ENCODE assay signal across 9 cellular contexts in the genomic region with DNA sequence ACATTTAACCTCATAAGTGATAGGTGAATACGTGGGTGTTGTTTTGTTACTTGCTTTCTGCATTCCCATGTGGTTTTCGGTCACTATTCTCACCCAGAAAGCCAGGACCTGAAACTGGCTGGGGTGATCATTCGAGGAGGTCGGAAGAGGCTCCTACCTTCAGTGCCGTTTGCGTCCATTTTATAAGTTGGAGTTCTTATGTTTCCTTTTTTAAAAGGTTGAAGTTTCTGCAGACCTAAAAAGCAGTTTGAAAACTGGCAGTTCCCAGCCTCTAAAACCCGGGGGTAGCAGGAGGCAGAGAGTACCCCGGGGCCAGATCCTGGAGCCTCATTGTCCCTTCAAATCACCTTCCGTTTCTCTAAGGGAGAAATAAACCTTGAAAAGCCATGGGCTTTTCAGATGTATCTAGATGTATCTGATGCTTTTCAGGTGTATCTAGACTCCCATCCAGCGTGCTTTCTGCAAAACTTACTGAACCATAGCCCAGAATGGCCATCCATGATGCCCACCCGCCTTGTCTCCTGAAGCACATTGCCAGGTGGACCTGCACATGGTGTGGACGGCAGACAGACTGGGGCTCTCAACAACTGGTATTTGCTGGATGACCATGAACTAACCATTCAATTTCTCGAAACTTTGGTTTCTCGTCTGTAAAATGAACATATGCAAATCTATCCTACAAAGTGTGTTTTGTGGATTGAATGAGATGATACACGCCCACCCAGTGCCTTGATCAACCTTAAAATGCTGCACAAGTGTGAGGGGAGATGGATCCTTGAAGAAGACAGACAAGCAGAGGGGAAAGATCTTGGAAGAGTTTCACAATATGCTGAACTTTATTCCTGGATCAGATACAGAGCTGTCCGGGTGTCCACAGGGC. TPM values are rescaled to one million over a fixed set of nuclear protein-coding genes. Genes with fewer than 3 reads are reported as not detected.
A peak's percentile ranks its signal among the peaks of the same experiment; 100 is the strongest.
DNase-seq lines count a peak whose midpoint lies in the region; ATAC-seq and TF ChIP-seq lines count a peak whose summit lies in the region.
"Had no signal": no experiment of that assay in that cellular context is flagged by ENCODE, and none has a peak within 500 bp of the region (broad histone marks: within the 10 kb centered on the region; RNA-seq: fewer than 3 reads in every experiment).

No MANE protein-coding gene starts in this region.

- 60 to 67% methylated on average over 16 of the region's 16 CpGs for WGBS in sigmoid colon, 2 donors

- H3K27ac ChIP-seq in sigmoid colon = peak overlapping the region; percentile 79 to 90 (median 87)

- TF ChIP-seq EP300 in sigmoid colon (IDR thresholded peaks at IDR 0.05) = no peak

- H3K36me3 ChIP-seq in sigmoid colon = no peaks in the 10 kb centered on the region

- H3K27ac Mint-ChIP-seq in endothelial cell (ENCODE audit: unreplicated experiment) = no peak overlapping the region
- H3K27ac Mint-ChIP-seq in mesothelial cell of epicardium = no peak overlapping the region

- H3K9me3 ChIP-seq in sigmoid colon = no peaks in the 10 kb centered on the region

- no peaks in the 10 kb centered on the region for H3K27me3 ChIP-seq in sigmoid colon

- peak; percentile 63 for DNase-seq in GM12865 (ENCODE audit: low read depth)
- DNase-seq in RPMI8226 = peak; percentile 40
- DNase-seq in endothelial cell (ENCODE audit: low spot score) = no peak
- peak; percentile 40 for DNase-seq in sigmoid colon
- DNase-seq in mesothelial cell of epicardium (ENCODE audit: low spot score in 2 of 2, unreplicated experiment in 2 of 2) = no peak
- DNase-seq in AML-193 (lab: John Stamatoyannopoulos, UW) = no peak
- no peak for DNase-seq in NOMO-1 treated with DMSO at 0.1 percent for 48 hours (lab: John Stamatoyannopoulos, UW; ENCODE audit: unreplicated experiment)

- H3K4me1 ChIP-seq in sigmoid colon = peaks cover 0 to 51% (median 36%) of the 10 kb centered on the region in 4 donors

- H3K4me1 Mint-ChIP-seq in endothelial cell (ENCODE audit: unreplicated experiment) = peaks cover 8% of the 10 kb centered on the region
- peaks cover 8% of the 10 kb centered on the region for H3K4me1 Mint-ChIP-seq in mesothelial cell of epicardium

- H3K27me3 Mint-ChIP-seq in endothelial cell (ENCODE audit: unreplicated experiment) (peaks cover 12% of the 10 kb centered on the region), mesothelial cell of epicardium (ENCODE audit: low read depth) (peaks cover 81% of the 10 kb centered on the region)

- H3K4me3 ChIP-seq in GM12865 (ENCODE audit: low read depth, low read length) (peak overlapping the region; percentile 96), sigmoid colon (peak overlapping the region in 3 of 4 donors; percentile 69 to 88 (median 72))

- H3K4me3 Mint-ChIP-seq in endothelial cell (ENCODE audit: unreplicated experiment) = peak overlapping the region; percentile 89
- no peak overlapping the region for H3K4me3 Mint-ChIP-seq in mesothelial cell of epicardium

- intact Hi-C loops in sigmoid colon (cut with DNase I) = no loop called here

- H3K9me3 Mint-ChIP-seq in endothelial cell (ENCODE audit: unreplicated experiment) (no peaks in the 10 kb centered on the region), mesothelial cell of epicardium (no peaks in the 10 kb centered on the region)

- H3K36me3 Mint-ChIP-seq in endothelial cell (ENCODE audit: low read depth, unreplicated experiment) = no peaks in the 10 kb centered on the region
- no peaks in the 10 kb centered on the region for H3K36me3 Mint-ChIP-seq in mesothelial cell of epicardium

- TF ChIP-seq CTCF in GM12865 (IDR thresholded peaks at IDR 0.05; ENCODE audit: insufficient read depth, low read depth, low read length, missing control alignments) = no peak
- no peak for TF ChIP-seq CTCF in endothelial cell (IDR thresholded peaks at IDR 0.05; ENCODE audit: unreplicated experiment)
- no peak for TF ChIP-seq CTCF in sigmoid colon (IDR thresholded peaks at IDR 0.05)
- no peak for TF ChIP-seq CTCF in mesothelial cell of epicardium (IDR thresholded peaks at IDR 0.05; ENCODE audit: unreplicated experiment)

- no peak for TF ChIP-seq POLR2A in sigmoid colon (IDR thresholded peaks at IDR 0.05)

- ATAC-seq in GM21526 (IDR thresholded peaks at IDR 0.05; ENCODE audit: low FRiP score, unreplicated experiment) = no peak

RNA-seq across cellular contexts. Expression of a gene that starts 1.3 kb away (rescaled TPM):
- total RNA-seq in endothelial cell (ENCODE audit: unreplicated experiment) (2.4 TPM), sigmoid colon (10 to 100 TPM in 3 of 4 donors, 1 to 10 TPM in 1; 9.5 to 37.7 (median 16.0) TPM), mesothelial cell of epicardium (1.7 to 3.7 TPM (median 1.8 TPM) in 3 replicates)
- 100 to 1,000 TPM in 1 of 3 donors, 10 to 100 TPM in 2; 13.8 to 119 (median 24.0) TPM for polyA plus RNA-seq in sigmoid colon

RNA-seq across cellular contexts. Expression of a gene that starts 28.9 kb away (rescaled TPM):
- 7.8 TPM for total RNA-seq in endothelial cell (ENCODE audit: unreplicated experiment)
- under 1 TPM in 2 of 4 donors, not detected in 2; 0.36 to 0.55 TPM for total RNA-seq in sigmoid colon
- 1 to 10 TPM in 2 of 3 donors, not detected in 1; 1.2 to 2.1 TPM for polyA plus RNA-seq in sigmoid colon
- 0.13 TPM in 1 of 3 replicates, not detected in the others for total RNA-seq in mesothelial cell of epicardium
- total RNA-seq: bronchial epithelial cell had no signal

RNA-seq across cellular contexts. Expression of a gene that starts 58.7 kb away (rescaled TPM):
- total RNA-seq in endothelial cell (ENCODE audit: unreplicated experiment) = 60.8 TPM
- 10 to 100 TPM; 63.1 to 93.1 (median 73.1) TPM for total RNA-seq in sigmoid colon
- 100 to 1,000 TPM in 1 of 3 donors, 10 to 100 TPM in 2; 54.1 to 119 (median 59.2) TPM for polyA plus RNA-seq in sigmoid colon
- 77.4 to 80.5 TPM (median 79.8 TPM) in 3 replicates for total RNA-seq in mesothelial cell of epicardium

Comparison
In these comparisons a context has a peak if more than half of its experiments do, and no peak if none do; other contexts are left out.
1. DNase-seq: peak in GM12865 (single experiment), RPMI8226 (single experiment) and sigmoid colon (single experiment); none in endothelial cell (single experiment), mesothelial cell of epicardium (0 of 2), AML-193 (0 of 2) and NOMO-1 treated with DMSO at 0.1 percent for 48 hours (single experiment).